In genomic region chrX:56268888-56269287, GRCh38 we compare ENCODE assay signal across 17 cellular contexts. TPM values are rescaled to one million over a fixed set of nuclear protein-coding genes. Genes with fewer than 3 reads are reported as not detected.
DNase-seq lines count a peak whose midpoint lies in the region; ATAC-seq, FAIRE-seq and TF ChIP-seq lines count a peak whose summit lies in the region.
"Had no signal": no experiment of that assay in that cellular context is flagged by ENCODE, and none has a peak within 500 bp of the region (broad histone marks: within the 10 kb centered on the region; RNA-seq: fewer than 3 reads in every experiment).

No MANE protein-coding gene starts in this region.

- no peak overlapping the region for H3K9ac ChIP-seq in astrocyte (ENCODE audit: low read length)
- H3K9ac ChIP-seq: parathyroid adenoma had no signal

- CTCF ChIA-PET in RWPE1 (lab: Yijun Ruan, JAX) = no interaction called here

- no peaks in the 10 kb centered on the region for H3K9me3 Mint-ChIP-seq in astrocyte (ENCODE audit: unreplicated experiment)
- H3K9me3 Mint-ChIP-seq: CD4-positive, alpha-beta memory T cell had no signal

- peak; percentile 54 for FAIRE-seq in astrocyte (lab: Jason Lieb, UNC)

- H3K9me3 ChIP-seq in astrocyte (ENCODE audit: insufficient read depth, low read depth, low read length) = no peaks in the 10 kb centered on the region
- H3K9me3 ChIP-seq: adrenal gland, heart left ventricle, lower lobe of right lung, suprapubic skin had no signal

- no peaks in the 10 kb centered on the region for H3K36me3 ChIP-seq in astrocyte (ENCODE audit: insufficient read depth, low read length)
- H3K36me3 ChIP-seq: adrenal gland had no signal

- no peaks in the 10 kb centered on the region for H3K36me3 Mint-ChIP-seq in astrocyte (ENCODE audit: low read depth, unreplicated experiment)

- no peaks in the 10 kb centered on the region for H3K79me2 ChIP-seq in astrocyte (ENCODE audit: insufficient read depth, low read length)
- H3K79me2 ChIP-seq: parathyroid adenoma had no signal

- no peaks in the 10 kb centered on the region for H3K27me3 Mint-ChIP-seq in astrocyte (ENCODE audit: low read depth, unreplicated experiment)
- H3K27me3 Mint-ChIP-seq: CD4-positive, alpha-beta memory T cell had no signal

- no peak overlapping the region for H3K4me3 ChIP-seq in astrocyte (ENCODE audit: insufficient read depth, low read depth, low read length)
- H3K4me3 ChIP-seq: adrenal gland, heart left ventricle, lower lobe of right lung, suprapubic skin had no signal

- H4K20me1 ChIP-seq in astrocyte (ENCODE audit: insufficient read depth, low read length) = no peaks in the 10 kb centered on the region

- DNase-seq in astrocyte (ENCODE audit: low read depth) = no peak
- no peak for DNase-seq in NCI-H1694 (lab: John Stamatoyannopoulos, UW)
- no peak for DNase-seq in G401 (ENCODE audit: low spot score)
- no peak for DNase-seq in RWPE1 (ENCODE audit: low spot score)
- no peak for DNase-seq in activated T-cell treated with anti-CD3 and anti-CD28 coated beads, Interleukin-2, amount 50 U/mL, for 48 hours
- DNase-seq: activated CD4-positive, alpha-beta T cell treated with anti-CD3 and anti-CD28 coated beads, Interleukin-2, amount 50 U/mL, for 48 hours; adrenal gland; CD4-positive, alpha-beta memory T cell; endodermal cell; heart left ventricle; lower lobe of right lung; NCI-H524 treated with DMSO at 0.1 percent for 48 hours had no signal

- H3K27me3 ChIP-seq in astrocyte (ENCODE audit: insufficient read depth, low read length) = no peaks in the 10 kb centered on the region
- H3K27me3 ChIP-seq: suprapubic skin had no signal

- H3K27ac ChIP-seq in astrocyte (ENCODE audit: low read depth, low read length) (no peak overlapping the region), RWPE1 (no peak overlapping the region)
- H3K27ac ChIP-seq: adrenal gland, heart left ventricle, lower lobe of right lung, parathyroid adenoma, suprapubic skin had no signal

- peak; percentile 91 for ATAC-seq in GM18867 (IDR thresholded peaks at IDR 0.05; ENCODE audit: unreplicated experiment)
- peak; percentile 73 for ATAC-seq in GM21528 (IDR thresholded peaks at IDR 0.05; ENCODE audit: low FRiP score, unreplicated experiment)
- peak; percentile 88 for ATAC-seq in HG03108 (IDR thresholded peaks at IDR 0.05; ENCODE audit: unreplicated experiment)
- ATAC-seq: heart left ventricle, lower lobe of right lung had no signal

- H3K27ac Mint-ChIP-seq in astrocyte (ENCODE audit: unreplicated experiment) = no peak overlapping the region
- H3K27ac Mint-ChIP-seq: CD4-positive, alpha-beta memory T cell; endodermal cell had no signal

- in situ Hi-C loops in G401 (cut with HindIII; ENCODE audit: low sequenced_read_pairs) = no loop called here

- POLR2A ChIA-PET in RWPE1 (lab: Yijun Ruan, JAX; ENCODE audit: low non-redundant PET) = no interaction called here

- no peaks in the 10 kb centered on the region for H3K4me1 Mint-ChIP-seq in astrocyte (ENCODE audit: low read depth, unreplicated experiment)
- H3K4me1 Mint-ChIP-seq: CD4-positive, alpha-beta memory T cell; endodermal cell had no signal

- H2AFZ ChIP-seq in astrocyte (ENCODE audit: low read depth, low read length) = no peak overlapping the region
- H2AFZ ChIP-seq: parathyroid adenoma had no signal

- H3K4me2 ChIP-seq in astrocyte (ENCODE audit: low read length) = no peak overlapping the region

- TF ChIP-seq CTCF in astrocyte (IDR thresholded peaks at IDR 0.05; ENCODE audit: insufficient read depth, low read depth, low read length) = no peak
- TF ChIP-seq CTCF in RWPE1 (conservative IDR thresholded peaks at IDR 0.05; ENCODE audit: low read depth) = no peak

- no peak overlapping the region for H3K4me3 Mint-ChIP-seq in astrocyte (ENCODE audit: unreplicated experiment)
- H3K4me3 Mint-ChIP-seq: CD4-positive, alpha-beta memory T cell; endodermal cell had no signal

- H3K4me1 ChIP-seq in astrocyte (ENCODE audit: insufficient read depth, low read length) = no peaks in the 10 kb centered on the region
- H3K4me1 ChIP-seq: adrenal gland, heart left ventricle, lower lobe of right lung, parathyroid adenoma, suprapubic skin had no signal

RNA-seq across cellular contexts. Expression of gene KLF8, which starts 36.7 kb away (rescaled TPM):
- total RNA-seq in astrocyte = 5.7 and 6.8 TPM in 2 replicates
- total RNA-seq in G401 (2014; rRNA removed; shearing (Covaris generic)) = not detected in 2 replicates
